8 cellular contexts compared by ENCODE assay signal in genomic region chr6:157946865-157947532, GRCh38. TPM values are rescaled to one million over a fixed set of nuclear protein-coding genes. Genes with fewer than 3 reads are reported as not detected.
A peak's percentile ranks its signal among the peaks of the same experiment; 100 is the strongest.
DNase-seq lines count a peak whose midpoint lies in the region; ATAC-seq and FAIRE-seq lines count a peak whose summit lies in the region.

No MANE protein-coding gene starts in this region.

- H3K27ac Mint-ChIP-seq in activated T-helper 1 cell treated with anti-CD3 and anti-CD28 coated beads, Interleukin-12 subunit alpha, Interleukin-12 subunit beta, Interleukin-2, Interleukin-4 antibody, amounts not matched to agents 30 ng/mL and 10 ng/mL and 1 ng/mL, durations not matched to agents 14 hours and 24 hours and 36 hours: peak overlapping the region; percentile 24

- H3K4me1 Mint-ChIP-seq in activated T-helper 1 cell treated with anti-CD3 and anti-CD28 coated beads, Interleukin-12 subunit alpha, Interleukin-12 subunit beta, Interleukin-2, Interleukin-4 antibody, amounts not matched to agents 30 ng/mL and 10 ng/mL and 1 ng/mL, durations not matched to agents 14 hours and 24 hours and 36 hours (ENCODE audit: low read depth): peaks cover 32% of the 10 kb centered on the region

- ATAC-seq in GM21717 (IDR thresholded peaks at IDR 0.05; ENCODE audit: unreplicated experiment): no peak

- no peak for FAIRE-seq in urothelium cell line (lab: Jason Lieb, UNC)

- intact Hi-C loops in activated T-helper 1 cell treated with anti-CD3 and anti-CD28 coated beads, Interleukin-12 subunit alpha, Interleukin-12 subunit beta, Interleukin-2, Interleukin-4 antibody, amounts not matched to agents 30 ng/mL and 10 ng/mL and 1 ng/mL, durations not matched to agents 14 hours and 24 hours and 36 hours (cut with micrococcal nuclease): loop anchor here (1.0 to 10.0 kb wide), 5 partner anchors 125 to 632 kb away; partner anchors contain the start of gene ZDHHC14

- peaks cover 31% of the 10 kb centered on the region for H3K36me3 Mint-ChIP-seq in activated T-helper 1 cell treated with anti-CD3 and anti-CD28 coated beads, Interleukin-12 subunit alpha, Interleukin-12 subunit beta, Interleukin-2, Interleukin-4 antibody, amounts not matched to agents 30 ng/mL and 10 ng/mL and 1 ng/mL, durations not matched to agents 14 hours and 24 hours and 36 hours (ENCODE audit: low read depth)

- DNase-seq in NCI-H1105 treated with DMSO at 0.1 percent for 48 hours (lab: John Stamatoyannopoulos, UW) (peak; percentile 15), NCI-H1105 (lab: John Stamatoyannopoulos, UW) (no peak), HuH-7 (ENCODE audit: low spot score) (peak; percentile 67), iPS-NIHi11 (ENCODE audit: low spot score) (peak; percentile 43), NCI-H2081 treated with DMSO at 0.1 percent for 48 hours (lab: John Stamatoyannopoulos, UW) (no peak), urothelium cell line (ENCODE audit: low spot score) (no peak)
- DNase-seq in activated T-helper 1 cell treated with anti-CD3 and anti-CD28 coated beads, Interleukin-12 subunit alpha, Interleukin-12 subunit beta, Interleukin-2, Interleukin-4 antibody, amounts not matched to agents 30 ng/mL and 10 ng/mL and 1 ng/mL, durations not matched to agents 14 hours and 24 hours and 36 hours (ENCODE audit: low spot score): no peak

- H3K9me3 Mint-ChIP-seq in activated T-helper 1 cell treated with anti-CD3 and anti-CD28 coated beads, Interleukin-12 subunit alpha, Interleukin-12 subunit beta, Interleukin-2, Interleukin-4 antibody, amounts not matched to agents 30 ng/mL and 10 ng/mL and 1 ng/mL, durations not matched to agents 14 hours and 24 hours and 36 hours: peaks cover 9% of the 10 kb centered on the region

- H3K4me3 Mint-ChIP-seq in activated T-helper 1 cell treated with anti-CD3 and anti-CD28 coated beads, Interleukin-12 subunit alpha, Interleukin-12 subunit beta, Interleukin-2, Interleukin-4 antibody, amounts not matched to agents 30 ng/mL and 10 ng/mL and 1 ng/mL, durations not matched to agents 14 hours and 24 hours and 36 hours: no peak overlapping the region

- peaks cover 9% of the 10 kb centered on the region for H3K27me3 Mint-ChIP-seq in activated T-helper 1 cell treated with anti-CD3 and anti-CD28 coated beads, Interleukin-12 subunit alpha, Interleukin-12 subunit beta, Interleukin-2, Interleukin-4 antibody, amounts not matched to agents 30 ng/mL and 10 ng/mL and 1 ng/mL, durations not matched to agents 14 hours and 24 hours and 36 hours (ENCODE audit: insufficient read depth)

RNA-seq across cellular contexts. Expression of gene SYNJ2, which starts 34.7 kb away (rescaled TPM):
- 29.0 and 31.2 TPM in 2 replicates for total RNA-seq in activated T-helper 1 cell treated with anti-CD3 and anti-CD28 coated beads, Interleukin-12 subunit alpha, Interleukin-12 subunit beta, Interleukin-2, Interleukin-4 antibody, amounts not matched to agents 30 ng/mL and 10 ng/mL and 1 ng/mL, durations not matched to agents 14 hours and 24 hours and 36 hours

Comparison
In these comparisons a context has a peak if more than half of its experiments do, and no peak if none do; other contexts are left out.
1. DNase-seq: peak in NCI-H1105 treated with DMSO at 0.1 percent for 48 hours (single experiment), HuH-7 (single experiment) and iPS-NIHi11 (single experiment); none in NCI-H1105 (single experiment), activated T-helper 1 cell treated with anti-CD3 and anti-CD28 coated beads, Interleukin-12 subunit alpha, Interleukin-12 subunit beta, Interleukin-2, Interleukin-4 antibody, amounts not matched to agents 30 ng/mL and 10 ng/mL and 1 ng/mL, durations not matched to agents 14 hours and 24 hours and 36 hours (single experiment), NCI-H2081 treated with DMSO at 0.1 percent for 48 hours (single experiment) and urothelium cell line (single experiment).